Comparison of ENCODE assay signal across 8 cellular contexts in genomic region chr16:28823719-28824547, GRCh38. TPM values are rescaled to one million over a fixed set of nuclear protein-coding genes. Genes with fewer than 3 reads are reported as not detected.
A peak's percentile ranks its signal among the peaks of the same experiment; 100 is the strongest.
DNase-seq lines count a peak whose midpoint lies in the region; ATAC-seq, FAIRE-seq and TF ChIP-seq lines count a peak whose summit lies in the region.

No MANE protein-coding gene starts in this region.

- 3% methylated on average over 34 of the region's 75 CpGs for WGBS in mammary epithelial cell (ENCODE audit: low coverage, missing lambda C conversion rate)
- 0% methylated on average over 56 to 75 of the region's 75 CpGs for WGBS in small intestine, 3 donors

- H3K27me3 ChIP-seq in mammary epithelial cell (ENCODE audit: insufficient read depth, low read length) (no peaks in the 10 kb centered on the region), small intestine (ENCODE audit: control insufficient read depth in 2 of 2, insufficient read depth in 2 of 2, low read length in 2 of 2) (no peaks in the 10 kb centered on the region)

- peak overlapping the region; percentile 94 for H3K27ac ChIP-seq in mammary epithelial cell (ENCODE audit: insufficient read depth, low read depth, low read length)
- peak overlapping the region; percentile 96 to 98 for H3K27ac ChIP-seq in small intestine (ENCODE audit: low read depth in 1 of 2, low read length in 1 of 2)

- peaks cover 85% of the 10 kb centered on the region for H3K79me2 ChIP-seq in mammary epithelial cell (ENCODE audit: insufficient read depth, low read length)

- ATAC-seq in GM18909 (IDR thresholded peaks at IDR 0.05; ENCODE audit: poor library complexity, unreplicated experiment) (peak; percentile 67), HG03159 (IDR thresholded peaks at IDR 0.05; ENCODE audit: unreplicated experiment) (peak; percentile 51)

- dilution Hi-C loops in mammary epithelial cell (cut with HindIII; ENCODE audit: low sequenced_read_pairs): no loop called here

- peak overlapping the region; percentile 71 for H2AFZ ChIP-seq in mammary epithelial cell (ENCODE audit: low read depth, low read length)

- H3K4me1 ChIP-seq in mammary epithelial cell (ENCODE audit: insufficient read depth, low read length) (peaks cover 37% of the 10 kb centered on the region), small intestine (ENCODE audit: control insufficient read depth in 2 of 2, insufficient read depth in 1 of 2, low read depth in 1 of 2, low read length in 1 of 2) (peaks cover 0 to 2% of the 10 kb centered on the region in 2 donors)

- in situ Hi-C loops in mammary epithelial cell (cut with MboI; ENCODE audit: low sequenced_read_pairs in 2 of 2): no loop called here

- peak overlapping the region; percentile 97 for H3K9ac ChIP-seq in mammary epithelial cell (ENCODE audit: insufficient read depth, low read length)

- intact Hi-C loops in mammary epithelial cell (cut with micrococcal nuclease): loop anchor here (1.0 to 2.0 kb wide), 2 partner anchors 15 to 22 kb away; partner anchors contain the start of gene TUFM

- TF ChIP-seq CTCF in WI38 (IDR thresholded peaks at IDR 0.05; ENCODE audit: low read depth, low read length) (no peak), mammary epithelial cell (conservative IDR thresholded peaks at IDR 0.05 in 1 of 2, IDR thresholded peaks at IDR 0.05 in 1 of 2; ENCODE audit: extremely low read depth in 1 of 2, insufficient read depth in 1 of 2, low read depth in 1 of 2, low read length in 2 of 2) (peak in 1 of 2 donors; percentile 25)

- peaks cover 26% of the 10 kb centered on the region for H3K36me3 ChIP-seq in mammary epithelial cell (ENCODE audit: insufficient read depth, low read length)
- H3K36me3 ChIP-seq in small intestine (ENCODE audit: control insufficient read depth in 2 of 2, insufficient read depth in 2 of 2, low read length in 2 of 2): peaks cover 0 to 15% of the 10 kb centered on the region in 2 donors

- H3K4me3 ChIP-seq in WI38 (ENCODE audit: low read depth, low read length) (peak overlapping the region; percentile 90), mammary epithelial cell (replicated peaks in 1 of 3; ENCODE audit: insufficient read depth in 1 of 3, low read depth in 2 of 3, low read length in 3 of 3) (peak overlapping the region; percentile 78 to 91 (median 91)), small intestine (ENCODE audit: low read depth in 1 of 2, low read length in 2 of 2) (peak overlapping the region; percentile 99 to 100)

- H3K9me3 ChIP-seq in mammary epithelial cell (replicated peaks; ENCODE audit: insufficient read depth, low read length) (no peaks in the 10 kb centered on the region), small intestine (ENCODE audit: control insufficient read depth, low read depth) (no peaks in the 10 kb centered on the region)

- DNase-seq in AG08396 (ENCODE audit: low spot score) (peak; percentile 98), NCI-H2227 (lab: John Stamatoyannopoulos, UW; ENCODE audit: unreplicated experiment) (peak; percentile 98), mammary epithelial cell (peak; percentile 96), iPS-NIHi7 (ENCODE audit: extremely low spot score) (peak; percentile 97), small intestine (peak; percentile 90)

- no TSS peak for BruUV-seq in mammary epithelial cell (replicated peaks; lab: Mats Ljungman, UMichigan)

- H3K4me2 ChIP-seq in mammary epithelial cell (ENCODE audit: insufficient read depth, low read depth, low read length): peak overlapping the region; percentile 89

- FAIRE-seq in small intestine (lab: Jason Lieb, UNC): no peak

- no peaks in the 10 kb centered on the region for H4K20me1 ChIP-seq in mammary epithelial cell (ENCODE audit: insufficient read depth, low read length)

- CTCF ChIA-PET in mammary epithelial cell (lab: Charles Lee; ENCODE audit: low non-redundant PET): no interaction called here

RNA-seq across cellular contexts. Expression of gene ATXN2L, which starts 1.1 kb away (rescaled TPM):
- total RNA-seq in mammary epithelial cell: 100 to 1,000 TPM in 1 of 2 donors, 10 to 100 TPM in 1; 80.5 to 247 TPM
- 33.5 TPM for polyA plus RNA-seq in mammary epithelial cell
- 123 TPM for polyA minus RNA-seq in mammary epithelial cell
- polyA plus RNA-seq in small intestine: 10 to 100 TPM; 51.9 to 72.5 (median 57.7) TPM

RNA-seq across cellular contexts. Expression of gene TUFM, which starts 22.2 kb away (rescaled TPM):
- 100 to 1,000 TPM in 1 of 2 donors, 10 to 100 TPM in 1; 94.9 to 142 TPM for total RNA-seq in mammary epithelial cell
- polyA plus RNA-seq in mammary epithelial cell: 144 TPM
- 126 TPM for polyA minus RNA-seq in mammary epithelial cell
- 100 to 1,000 TPM; 196 to 293 (median 229) TPM for polyA plus RNA-seq in small intestine

RNA-seq across cellular contexts. Expression of gene SH2B1, which starts 39.7 kb away (rescaled TPM):
- 10 to 100 TPM; 12.0 to 40.6 TPM for total RNA-seq in mammary epithelial cell
- polyA plus RNA-seq in mammary epithelial cell (18.2 TPM), small intestine (10 to 100 TPM; 26.2 to 50.1 (median 34.9) TPM)
- 14.9 TPM for polyA minus RNA-seq in mammary epithelial cell

RNA-seq across cellular contexts. Expression of gene ATP2A1, which starts 54.4 kb away (rescaled TPM):
- total RNA-seq in mammary epithelial cell: 1 to 10 TPM in 1 of 2 donors, under 1 TPM in 1; 0.17 to 1.2 TPM
- polyA plus RNA-seq in mammary epithelial cell (0.43 TPM), small intestine (1 to 10 TPM in 2 of 3 donors, under 1 TPM in 1; 0.90 to 3.8 (median 2.2) TPM)
- not detected for polyA minus RNA-seq in mammary epithelial cell

Comparison
In these comparisons a context has a peak if more than half of its experiments do, and no peak if none do; other contexts are left out.
1. Peak in every context shown above with its lines: DNase-seq, ATAC-seq, H3K4me3 ChIP-seq and H3K27ac ChIP-seq.